ENCODE assay signal across 21 cellular contexts in the genomic region with DNA sequence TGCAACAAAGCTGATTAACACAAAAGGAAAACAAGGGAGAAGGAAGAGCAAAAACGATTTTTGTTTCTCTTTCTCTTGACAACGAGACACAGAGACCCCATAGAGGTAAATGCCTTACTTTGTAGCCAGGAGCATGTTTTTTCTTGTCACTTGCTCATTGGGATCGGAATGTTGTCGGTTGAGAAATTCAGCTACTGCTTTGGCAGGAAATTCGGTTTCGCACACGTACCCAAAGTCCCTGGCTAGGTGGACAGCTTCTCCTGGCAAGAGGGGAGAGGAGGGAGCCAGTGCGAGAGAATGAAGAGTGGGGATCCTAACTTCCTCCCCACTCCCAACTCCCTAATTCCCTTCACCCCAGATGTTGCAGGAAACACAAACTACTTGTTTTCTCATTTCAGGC. TPM values are rescaled to one million over a fixed set of nuclear protein-coding genes. Genes with fewer than 3 reads are reported as not detected.
DNase-seq lines count a peak whose midpoint lies in the region; FAIRE-seq and TF ChIP-seq lines count a peak whose summit lies in the region.
"Had no signal": no experiment of that assay in that cellular context is flagged by ENCODE, and none has a peak within 500 bp of the region (broad histone marks: within the 10 kb centered on the region; RNA-seq: fewer than 3 reads in every experiment).

No MANE protein-coding gene starts in this region.

- H3K27me3 ChIP-seq in Loucy (ENCODE audit: insufficient read depth, low read length, poor library complexity, severe bottlenecking): no peaks in the 10 kb centered on the region
- no peaks in the 10 kb centered on the region for H3K27me3 ChIP-seq in bronchial epithelial cell (ENCODE audit: control insufficient read depth, insufficient read depth, low read length)
- no peaks in the 10 kb centered on the region for H3K27me3 ChIP-seq in mesendoderm (ENCODE audit: insufficient read depth, low read length, poor library complexity)

- WGBS in mesendoderm (ENCODE audit: extremely low coverage, insufficient coverage, low lambda C conversion rate): no CpG with 5 or more reads among the region's 8 CpGs

- H2BK5ac ChIP-seq in mesendoderm (ENCODE audit: low read length): no peak overlapping the region

- no peak overlapping the region for H3K4ac ChIP-seq in mesendoderm (ENCODE audit: low read depth, low read length)

- no peak overlapping the region for H4K5ac ChIP-seq in mesendoderm (ENCODE audit: low read length)

- H3K56ac ChIP-seq in mesendoderm (ENCODE audit: low read length): peak overlapping the region; percentile 49

- H3F3A ChIP-seq in Loucy (ENCODE audit: low read depth): no peaks in the 10 kb centered on the region

- H2AFZ ChIP-seq in Loucy (ENCODE audit: low read length): no peak overlapping the region

- H2BK15ac ChIP-seq in mesendoderm (replicated peaks; ENCODE audit: low read depth): no peak overlapping the region

- no peak overlapping the region for H4K8ac ChIP-seq in mesendoderm (ENCODE audit: low read depth, low read length)

- no peak overlapping the region for H3K23ac ChIP-seq in mesendoderm (ENCODE audit: low read length)

- DNase-seq in bronchial epithelial cell (ENCODE audit: low read depth) (peak; percentile 98), mesendoderm (peak; percentile 89), SHP77 treated with DMSO at 0.1 percent for 48 hours (lab: John Stamatoyannopoulos, UW) (no peak), kidney (no peak), hepatic stellate cell (ENCODE audit: low spot score) (no peak)
- DNase-seq in stimulated activated CD4-positive, alpha-beta T cell treated with anti-CD3 and anti-CD28 coated beads, Interleukin-12 subunit alpha, Interleukin-12 subunit beta, amount 100 ng/mL, for 4 hours: no peak
- DNase-seq: 8988T; aorta; caudate nucleus; CD4-positive, alpha-beta memory T cell; naive B cell; NCI-H1048; NCI-H187; NCI-H69; nucleus accumbens; stimulated activated CD4-positive, alpha-beta T cell treated with anti-CD3 and anti-CD28 coated beads, Interleukin-2, amount 100 ng/mL, for 48 hours; stimulated activated naive B cell treated with anti-CD40 and anti-IgM and Interleukin-4, amounts not matched to agents 10 μg/mL and 1 μg/mL and 100 μg/mL, for 72 hours; T1000 had no signal

- H3K79me1 ChIP-seq in mesendoderm (ENCODE audit: low read length): peaks cover 3% of the 10 kb centered on the region

- H3K4me2 ChIP-seq in Loucy (ENCODE audit: low read depth, low read length, poor library complexity, severe bottlenecking) (peak overlapping the region; percentile 59), mesendoderm (ENCODE audit: low read length) (no peak overlapping the region)

- H4K20me1 ChIP-seq in Loucy (ENCODE audit: insufficient read depth, low read length, poor library complexity, severe bottlenecking): no peaks in the 10 kb centered on the region

- no peak for TF ChIP-seq CTCF in 22Rv1 (IDR thresholded peaks at IDR 0.05)
- TF ChIP-seq CTCF in Loucy (conservative IDR thresholded peaks at IDR 0.05; ENCODE audit: low read length): no peak
- no peak for TF ChIP-seq CTCF in bronchial epithelial cell (IDR thresholded peaks at IDR 0.05; ENCODE audit: insufficient read depth, low read length, severe bottlenecking)
- no peak for TF ChIP-seq CTCF in kidney (IDR thresholded peaks at IDR 0.05; ENCODE audit: borderline replicate concordance, extremely low read depth, insufficient read depth)

- no peak overlapping the region for H2AK5ac ChIP-seq in mesendoderm (ENCODE audit: low read length)

- H3K9ac ChIP-seq in Loucy (ENCODE audit: low read depth, low read length, poor library complexity, severe bottlenecking) (no peak overlapping the region), mesendoderm (ENCODE audit: low read length) (peak overlapping the region; percentile 18), kidney (ENCODE audit: low read length in 2 of 2) (no peak overlapping the region)

- H3K4me3 ChIP-seq in Loucy (ENCODE audit: low read length, poor library complexity, severe bottlenecking): peak overlapping the region; percentile 28
- H3K4me3 ChIP-seq in bronchial epithelial cell (ENCODE audit: low read depth, low read length): no peak overlapping the region
- H3K4me3 ChIP-seq in mesendoderm (ENCODE audit: low read length): no peak overlapping the region
- H3K4me3 ChIP-seq in kidney (ENCODE audit: low read length in 2 of 2): no peak overlapping the region

- H3K36me3 ChIP-seq in Loucy (ENCODE audit: insufficient read depth, low read length): no peaks in the 10 kb centered on the region
- H3K36me3 ChIP-seq in bronchial epithelial cell (ENCODE audit: control insufficient read depth, insufficient read depth, low read length): peaks cover 18% of the 10 kb centered on the region
- H3K36me3 ChIP-seq in mesendoderm (ENCODE audit: control insufficient read depth, insufficient read depth, low read length): no peaks in the 10 kb centered on the region
- no peaks in the 10 kb centered on the region for H3K36me3 ChIP-seq in kidney (ENCODE audit: control insufficient read depth in 1 of 2, insufficient read depth in 2 of 2, low read length in 2 of 2)

- H3K4me1 ChIP-seq in Loucy (ENCODE audit: insufficient read depth, low read length, poor library complexity, severe bottlenecking): peaks cover 28% of the 10 kb centered on the region
- peaks cover 6% of the 10 kb centered on the region for H3K4me1 ChIP-seq in mesendoderm (ENCODE audit: control insufficient read depth, low read depth, low read length)
- H3K4me1 ChIP-seq in kidney (ENCODE audit: control insufficient read depth in 1 of 2, insufficient read depth in 1 of 2, low read depth in 1 of 2, low read length in 2 of 2): peaks cover 4 to 8% of the 10 kb centered on the region in 2 donors

- H3K18ac ChIP-seq in mesendoderm (ENCODE audit: low read length): no peak overlapping the region

- no peaks in the 10 kb centered on the region for H3K9me3 ChIP-seq in Loucy (ENCODE audit: insufficient read depth, low read depth, low read length)
- H3K9me3 ChIP-seq in kidney (ENCODE audit: control insufficient read depth in 1 of 2, low read length in 2 of 2): peaks cover 0 to 4% of the 10 kb centered on the region in 2 donors

- peak overlapping the region; percentile 99 for H3K27ac ChIP-seq in 22Rv1
- H3K27ac ChIP-seq in mesendoderm (ENCODE audit: low read depth, low read length): peak overlapping the region; percentile 3
- no peak overlapping the region for H3K27ac ChIP-seq in kidney (ENCODE audit: low read depth in 2 of 2, low read length in 2 of 2)

- FAIRE-seq in bronchial epithelial cell (lab: Jason Lieb, UNC) (peak; percentile 92), kidney (lab: Jason Lieb, UNC) (no peak)
- FAIRE-seq: H54 had no signal

- intact Hi-C loops in kidney (cut with DNase I): no loop called here

- H3K9me2 ChIP-seq in Loucy (replicated peaks; ENCODE audit: low read depth, low read length): no peaks in the 10 kb centered on the region

- no peak overlapping the region for H2BK120ac ChIP-seq in mesendoderm (ENCODE audit: low read depth, low read length)

- H3K79me2 ChIP-seq in Loucy (ENCODE audit: insufficient read depth, low read length): no peaks in the 10 kb centered on the region
- H3K79me2 ChIP-seq in mesendoderm (ENCODE audit: control insufficient read depth, insufficient read depth, low read length): no peaks in the 10 kb centered on the region

RNA-seq across cellular contexts. Expression of gene TFAP2A, which starts 14.5 kb away (rescaled TPM):
- 3.4 and 6.3 TPM in 2 replicates for total RNA-seq in bronchial epithelial cell
- 3.0 TPM for polyA plus RNA-seq in mesendoderm (2013, experiment 1 of 2)
- polyA plus RNA-seq in mesendoderm (2013, experiment 2 of 2): 2.7 TPM
- total RNA-seq in kidney: 16.2 TPM
- 10.1 TPM for polyA plus RNA-seq in kidney (ENCODE audit: insufficient read depth, low read depth, low replicate concordance)
- total RNA-seq: CD4-positive, alpha-beta memory T cell had no signal
- polyA plus RNA-seq: CD4-positive, alpha-beta memory T cell had no signal

Comparison
In these comparisons a context has a peak if more than half of its experiments do, and no peak if none do; other contexts are left out.
1. H3K27ac ChIP-seq: peak in 22Rv1 (single experiment) and mesendoderm (single experiment); none in kidney (0 of 2).
2. DNase-seq: peak in bronchial epithelial cell (single experiment) and mesendoderm (single experiment); none in SHP77 treated with DMSO at 0.1 percent for 48 hours (single experiment), kidney (single experiment), hepatic stellate cell (single experiment) and stimulated activated CD4-positive, alpha-beta T cell treated with anti-CD3 and anti-CD28 coated beads, Interleukin-12 subunit alpha, Interleukin-12 subunit beta, amount 100 ng/mL, for 4 hours (single experiment).